In the genomic region with DNA sequence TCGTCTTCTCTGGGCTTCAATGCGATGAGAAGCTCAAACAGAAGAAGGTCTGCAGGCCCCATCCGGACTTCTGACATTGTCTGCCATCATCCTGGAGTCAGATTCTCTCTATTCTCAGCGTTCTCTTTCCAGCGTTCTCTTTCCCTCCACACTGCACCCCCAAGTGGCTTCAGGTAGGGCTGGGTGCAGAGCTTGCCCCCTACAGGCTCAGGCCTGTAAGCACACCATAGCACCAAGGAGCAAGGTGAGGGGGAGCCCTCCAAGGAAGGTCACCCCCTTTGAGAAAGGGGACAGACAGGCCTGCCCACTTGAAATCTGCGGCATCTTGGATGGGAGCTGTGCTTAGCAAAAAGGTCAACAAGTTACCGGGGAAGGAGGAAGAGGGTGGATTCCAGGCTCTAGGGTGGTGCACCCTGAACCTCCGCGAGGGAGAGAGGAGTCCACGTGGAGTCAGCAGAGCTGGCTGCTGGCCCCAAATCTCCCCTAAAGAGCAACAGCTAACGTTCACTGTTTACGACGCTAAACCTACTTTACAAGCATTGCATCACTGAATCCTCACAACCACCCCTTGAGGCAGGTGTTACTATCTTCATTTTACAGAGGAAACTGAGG, we compare ENCODE assay signal across 8 cellular contexts. TPM values are rescaled to one million over a fixed set of nuclear protein-coding genes. Genes with fewer than 3 reads are reported as not detected.
DNase-seq lines count a peak whose midpoint lies in the region; ATAC-seq and TF ChIP-seq lines count a peak whose summit lies in the region.

No MANE protein-coding gene starts in this region.

- in situ Hi-C loops in ACHN (cut with HindIII; ENCODE audit: low pct_ligation_motif_present, low pct_unique_long_range_greater_than_20kb, low sequenced_read_pairs) (no loop called here), astrocyte of the spinal cord (cut with HindIII; ENCODE audit: low sequenced_read_pairs) (no loop called here)

- TF ChIP-seq CTCF in astrocyte of the spinal cord (IDR thresholded peaks at IDR 0.05; ENCODE audit: low read depth, low read length), result peak; percentile 93

- H3K4me3 ChIP-seq in astrocyte of the spinal cord (ENCODE audit: low read depth, low read length), result no peak overlapping the region

- ATAC-seq in GM18498 (IDR thresholded peaks at IDR 0.05; ENCODE audit: unreplicated experiment) (peak; percentile 54), left lobe of liver (peak; percentile 80), HG03039 (IDR thresholded peaks at IDR 0.05; ENCODE audit: unreplicated experiment) (no peak)

- DNase-seq in ACHN, result peak; percentile 31
- peak; percentile 34 to 41 for DNase-seq in Kasumi-1 (lab: John Stamatoyannopoulos, UW)
- no peak for DNase-seq in astrocyte of the spinal cord (ENCODE audit: low read depth, low spot score)
- DNase-seq in left lobe of liver (ENCODE audit: low spot score), result no peak
- no peak for DNase-seq in DMS153 (lab: John Stamatoyannopoulos, UW)
- DNase-seq in NCI-H446 (lab: John Stamatoyannopoulos, UW), result no peak

RNA-seq across cellular contexts. Expression of a gene that starts 27.5 kb away (rescaled TPM):
- total RNA-seq in left lobe of liver, result 199 TPM

RNA-seq across cellular contexts. Expression of a gene that starts 32.9 kb away (rescaled TPM):
- 74.5 TPM for total RNA-seq in left lobe of liver

Comparison
In these comparisons a context has a peak if more than half of its experiments do, and no peak if none do; other contexts are left out.
1. DNase-seq: peak in ACHN (single experiment) and Kasumi-1 (2 of 2); none in astrocyte of the spinal cord (single experiment), left lobe of liver (single experiment), DMS153 (single experiment) and NCI-H446 (0 of 2).